In genomic region chr1:198837276-198838021, GRCh38 we compare ENCODE assay signal across 12 cellular contexts.
DNase-seq lines count a peak whose midpoint lies in the region; ATAC-seq, FAIRE-seq and TF ChIP-seq lines count a peak whose summit lies in the region.
"Had no signal": no experiment of that assay in that cellular context is flagged by ENCODE, and none has a peak within 500 bp of the region (broad histone marks: within the 10 kb centered on the region; RNA-seq: fewer than 3 reads in every experiment).

No MANE protein-coding gene starts in this region.

- CTCF ChIA-PET in MCF 10A (lab: Yijun Ruan, JAX): interaction anchor here (0.5 to 1.1 kb wide), 3 partner anchors 99 to 708 kb away, joined by 3 to 4 read pairs (median 4); no protein-coding TSS in a partner anchor
- CTCF ChIA-PET in activated CD8-positive, alpha-beta memory T cell treated with anti-CD3 and anti-CD28 coated beads, Interleukin-2, amount 10 ng/mL, durations not matched to agents 7 days and 5 days (lab: Charles Lee): no interaction called here

- WGBS in transverse colon (ENCODE audit: low coverage in 1 of 2), 2 donors: 39 to 40% methylated on average over 3 to 6 of the region's 6 CpGs

- H3K27me3 Mint-ChIP-seq in MCF 10A (ENCODE audit: insufficient read depth, unreplicated experiment): no peaks in the 10 kb centered on the region
- H3K27me3 Mint-ChIP-seq in astrocyte (ENCODE audit: low read depth, unreplicated experiment): no peaks in the 10 kb centered on the region
- H3K27me3 Mint-ChIP-seq in activated CD8-positive, alpha-beta memory T cell treated with anti-CD3 and anti-CD28 coated beads, Interleukin-2, amount 10 ng/mL, durations not matched to agents 7 days and 5 days: no peaks in the 10 kb centered on the region
- H3K27me3 Mint-ChIP-seq in endothelial cell (ENCODE audit: unreplicated experiment): no peaks in the 10 kb centered on the region

- no peak for FAIRE-seq in astrocyte (lab: Jason Lieb, UNC)

- H3K27ac ChIP-seq in breast epithelium (no peak overlapping the region), astrocyte (ENCODE audit: low read depth, low read length) (no peak overlapping the region), transverse colon (peak overlapping the region; percentile 48 to 75 (median 67))
- H3K27ac ChIP-seq: cardiac muscle cell, heart right ventricle had no signal

- ATAC-seq in activated CD8-positive, alpha-beta memory T cell treated with anti-CD3 and anti-CD28 coated beads, Interleukin-2, amount 10 ng/mL, durations not matched to agents 7 days and 5 days: no peak
- ATAC-seq: heart right ventricle had no signal

- H4K20me1 ChIP-seq in astrocyte (ENCODE audit: insufficient read depth, low read length): peaks cover 61% of the 10 kb centered on the region

- H3K9me3 ChIP-seq in breast epithelium (no peaks in the 10 kb centered on the region), astrocyte (ENCODE audit: insufficient read depth, low read depth, low read length) (no peaks in the 10 kb centered on the region), transverse colon (no peaks in the 10 kb centered on the region)

- TF ChIP-seq CTCF in MCF 10A (IDR thresholded peaks at IDR 0.05; ENCODE audit: unreplicated experiment) (no peak), breast epithelium (IDR thresholded peaks at IDR 0.05) (no peak), astrocyte (IDR thresholded peaks at IDR 0.05; ENCODE audit: insufficient read depth, low read depth, low read length) (no peak), transverse colon (IDR thresholded peaks at IDR 0.05) (peak in 1 of 5 experiments; percentile 56), endothelial cell (IDR thresholded peaks at IDR 0.05; ENCODE audit: unreplicated experiment) (no peak)

- H3K36me3 Mint-ChIP-seq in MCF 10A (ENCODE audit: insufficient read depth, unreplicated experiment) (no peaks in the 10 kb centered on the region), astrocyte (ENCODE audit: low read depth, unreplicated experiment) (peaks cover 12% of the 10 kb centered on the region), endothelial cell (ENCODE audit: low read depth, unreplicated experiment) (no peaks in the 10 kb centered on the region)
- H3K36me3 Mint-ChIP-seq in activated CD8-positive, alpha-beta memory T cell treated with anti-CD3 and anti-CD28 coated beads, Interleukin-2, amount 10 ng/mL, durations not matched to agents 7 days and 5 days: peaks cover 8% of the 10 kb centered on the region

- H3K4me3 Mint-ChIP-seq in MCF 10A (ENCODE audit: unreplicated experiment) (no peak overlapping the region), astrocyte (ENCODE audit: unreplicated experiment) (no peak overlapping the region), endothelial cell (ENCODE audit: unreplicated experiment) (no peak overlapping the region)
- no peak overlapping the region for H3K4me3 Mint-ChIP-seq in activated CD8-positive, alpha-beta memory T cell treated with anti-CD3 and anti-CD28 coated beads, Interleukin-2, amount 10 ng/mL, durations not matched to agents 7 days and 5 days

- in situ Hi-C loops in transverse colon (cut with MboI; ENCODE audit: low pct_ligation_motif_present in 1 of 4, low pct_unique_long_range_greater_than_20kb in 1 of 4, low sequenced_read_pairs in 3 of 4): no loop called here

- H3K4me1 ChIP-seq in breast epithelium (no peaks in the 10 kb centered on the region), astrocyte (ENCODE audit: insufficient read depth, low read length) (no peaks in the 10 kb centered on the region), transverse colon (peaks cover 0 to 19% (median 8%) of the 10 kb centered on the region in 4 donors)
- H3K4me1 ChIP-seq: heart right ventricle had no signal

- no peak overlapping the region for H3K4me2 ChIP-seq in astrocyte (ENCODE audit: low read length)

- intact Hi-C loops in MCF 10A (cut with micrococcal nuclease): no loop called here
- intact Hi-C loops in breast epithelium (cut with DNase I; ENCODE audit: low total_unique reads): no loop called here
- intact Hi-C loops in transverse colon (cut with DNase I; ENCODE audit: low total_unique reads): no loop called here

- H2AFZ ChIP-seq in astrocyte (ENCODE audit: low read depth, low read length): no peak overlapping the region

- TF ChIP-seq EP300 in transverse colon (IDR thresholded peaks at IDR 0.05; ENCODE audit: low read depth): no peak

- POLR2A ChIA-PET in MCF 10A (lab: Yijun Ruan, JAX): interaction anchor here (0.7 to 0.9 kb wide), 3 partner anchors 47 to 100 kb away, joined by 3 read pairs; no protein-coding TSS in a partner anchor

- H3K4me3 ChIP-seq in breast epithelium (no peak overlapping the region), astrocyte (ENCODE audit: insufficient read depth, low read depth, low read length) (no peak overlapping the region), transverse colon (no peak overlapping the region)
- H3K4me3 ChIP-seq: cardiac muscle cell, heart right ventricle had no signal

- no peak overlapping the region for H3K9ac ChIP-seq in astrocyte (ENCODE audit: low read length)

- H3K9me3 Mint-ChIP-seq in MCF 10A (ENCODE audit: unreplicated experiment) (no peaks in the 10 kb centered on the region), astrocyte (ENCODE audit: unreplicated experiment) (no peaks in the 10 kb centered on the region), endothelial cell (ENCODE audit: unreplicated experiment) (no peaks in the 10 kb centered on the region)
- no peaks in the 10 kb centered on the region for H3K9me3 Mint-ChIP-seq in activated CD8-positive, alpha-beta memory T cell treated with anti-CD3 and anti-CD28 coated beads, Interleukin-2, amount 10 ng/mL, durations not matched to agents 7 days and 5 days (ENCODE audit: low read depth)

- H3K4me1 Mint-ChIP-seq in MCF 10A (ENCODE audit: insufficient read depth, unreplicated experiment) (peaks cover 23% of the 10 kb centered on the region), astrocyte (ENCODE audit: low read depth, unreplicated experiment) (peaks cover 4% of the 10 kb centered on the region), endothelial cell (ENCODE audit: unreplicated experiment) (no peaks in the 10 kb centered on the region)
- H3K4me1 Mint-ChIP-seq in activated CD8-positive, alpha-beta memory T cell treated with anti-CD3 and anti-CD28 coated beads, Interleukin-2, amount 10 ng/mL, durations not matched to agents 7 days and 5 days: no peaks in the 10 kb centered on the region

- no peaks in the 10 kb centered on the region for H3K36me3 ChIP-seq in breast epithelium
- peaks cover 18% of the 10 kb centered on the region for H3K36me3 ChIP-seq in astrocyte (ENCODE audit: insufficient read depth, low read length)
- H3K36me3 ChIP-seq in transverse colon: no peaks in the 10 kb centered on the region
- H3K36me3 ChIP-seq: cardiac muscle cell, heart right ventricle had no signal

- peak overlapping the region; percentile 56 for H3K27ac Mint-ChIP-seq in MCF 10A (ENCODE audit: low read depth, unreplicated experiment)
- peak overlapping the region; percentile 56 for H3K27ac Mint-ChIP-seq in astrocyte (ENCODE audit: unreplicated experiment)
- no peak overlapping the region for H3K27ac Mint-ChIP-seq in activated CD8-positive, alpha-beta memory T cell treated with anti-CD3 and anti-CD28 coated beads, Interleukin-2, amount 10 ng/mL, durations not matched to agents 7 days and 5 days
- H3K27ac Mint-ChIP-seq in endothelial cell (ENCODE audit: unreplicated experiment): no peak overlapping the region

- TF ChIP-seq POLR2A in breast epithelium (IDR thresholded peaks at IDR 0.05) (no peak), transverse colon (IDR thresholded peaks at IDR 0.05) (no peak)

- peaks cover 14% of the 10 kb centered on the region for H3K79me2 ChIP-seq in astrocyte (ENCODE audit: insufficient read depth, low read length)

- peak; percentile 34 for DNase-seq in MCF 10A (ENCODE audit: unreplicated experiment)
- no peak for DNase-seq in breast epithelium (ENCODE audit: low spot score in 2 of 2)
- DNase-seq in NCI-H510A treated with DMSO at 0.1 percent for 48 hours (lab: John Stamatoyannopoulos, UW): peak; percentile 20
- no peak for DNase-seq in astrocyte (ENCODE audit: low read depth)
- peak; percentile 64 for DNase-seq in transverse colon
- no peak for DNase-seq in activated CD8-positive, alpha-beta memory T cell treated with anti-CD3 and anti-CD28 coated beads, Interleukin-2, amount 10 ng/mL, durations not matched to agents 7 days and 5 days
- no peak for DNase-seq in activated gamma-delta T cell treated with Interleukin-2 at 50 U/mL for 16 hours
- DNase-seq in endothelial cell (ENCODE audit: low spot score): no peak
- DNase-seq: ACHN; activated naive CD4-positive, alpha-beta T cell treated with Interleukin-2 at 50 U/mL for 16 hours; heart right ventricle had no signal

- BruUV-seq in MCF 10A (replicated peaks; lab: Mats Ljungman, UMichigan): no TSS peak

- H3K27me3 ChIP-seq in breast epithelium: no peaks in the 10 kb centered on the region
- no peaks in the 10 kb centered on the region for H3K27me3 ChIP-seq in astrocyte (ENCODE audit: insufficient read depth, low read length)
- H3K27me3 ChIP-seq in transverse colon: no peaks in the 10 kb centered on the region
- H3K27me3 ChIP-seq: cardiac muscle cell, heart right ventricle had no signal

Comparison
In these comparisons a context has a peak if more than half of its experiments do, and no peak if none do; other contexts are left out.
1. DNase-seq: peak in MCF 10A (single experiment), NCI-H510A treated with DMSO at 0.1 percent for 48 hours (single experiment) and transverse colon (single experiment); none in breast epithelium (0 of 2), astrocyte (single experiment), activated CD8-positive, alpha-beta memory T cell treated with anti-CD3 and anti-CD28 coated beads, Interleukin-2, amount 10 ng/mL, durations not matched to agents 7 days and 5 days (single experiment), activated gamma-delta T cell treated with Interleukin-2 at 50 U/mL for 16 hours (single experiment) and endothelial cell (single experiment).
2. H3K27ac Mint-ChIP-seq: peak in MCF 10A (single experiment) and astrocyte (single experiment); none in activated CD8-positive, alpha-beta memory T cell treated with anti-CD3 and anti-CD28 coated beads, Interleukin-2, amount 10 ng/mL, durations not matched to agents 7 days and 5 days (single experiment) and endothelial cell (single experiment).
3. H3K27ac ChIP-seq: peak in transverse colon (4 of 4); none in breast epithelium (0 of 2) and astrocyte (single experiment).